8 cellular contexts compared by ENCODE assay signal in the genomic region with DNA sequence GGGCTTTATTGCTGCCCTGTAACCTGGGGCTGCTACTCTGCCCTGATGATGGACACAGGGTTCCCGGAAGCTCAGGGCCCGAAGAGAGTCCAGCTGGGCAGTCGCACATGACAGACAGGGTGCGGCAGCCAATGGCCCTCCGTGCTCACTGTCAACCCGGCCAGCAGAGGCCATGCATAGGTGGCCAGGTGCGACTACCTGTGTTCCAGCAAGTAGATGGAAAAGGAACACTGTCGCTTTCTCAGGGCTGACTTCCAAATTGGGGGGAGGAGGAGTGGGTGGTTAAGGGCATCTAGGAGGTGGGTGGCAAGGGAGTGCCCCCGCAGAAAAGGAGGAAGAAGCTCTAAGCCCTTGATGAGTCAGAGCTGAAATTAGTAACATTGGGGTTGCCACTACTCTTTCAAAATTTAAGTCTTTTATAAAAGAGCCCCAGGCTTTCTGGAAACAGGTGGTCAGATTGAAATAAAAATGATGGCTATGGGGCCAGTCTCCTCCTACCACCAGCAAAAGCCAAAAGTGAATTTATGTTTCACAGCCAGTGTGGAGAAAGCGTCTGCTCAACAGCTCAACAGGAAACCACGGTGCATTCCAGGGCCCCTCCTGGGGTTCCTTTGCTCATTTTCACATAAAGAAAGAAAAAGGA. TPM values are rescaled to one million over a fixed set of nuclear protein-coding genes. Genes with fewer than 3 reads are reported as not detected.
DNase-seq lines count a peak whose midpoint lies in the region; ATAC-seq and TF ChIP-seq lines count a peak whose summit lies in the region.

No MANE protein-coding gene starts in this region.

- POLR2A ChIA-PET in activated CD4-positive, alpha-beta memory T cell treated with anti-CD3 and anti-CD28 coated beads, Interleukin-2, amount 10 ng/mL, durations not matched to agents 7 days and 5 days (lab: Charles Lee): no interaction called here

- H3K36me3 Mint-ChIP-seq in activated CD4-positive, alpha-beta memory T cell treated with anti-CD3 and anti-CD28 coated beads, Interleukin-2, amount 10 ng/mL, durations not matched to agents 7 days and 5 days (ENCODE audit: low read depth): no peaks in the 10 kb centered on the region

- CTCF ChIA-PET in activated CD4-positive, alpha-beta memory T cell treated with anti-CD3 and anti-CD28 coated beads, Interleukin-2, amount 10 ng/mL, durations not matched to agents 7 days and 5 days (lab: Charles Lee): no interaction called here

- ATAC-seq in Right ventricle myocardium superior (ENCODE audit: poor library complexity): peak; percentile 28
- ATAC-seq in upper lobe of right lung: peak; percentile 58

- no peaks in the 10 kb centered on the region for H3K27me3 Mint-ChIP-seq in activated CD4-positive, alpha-beta memory T cell treated with anti-CD3 and anti-CD28 coated beads, Interleukin-2, amount 10 ng/mL, durations not matched to agents 7 days and 5 days

- H3K4me3 Mint-ChIP-seq in activated CD4-positive, alpha-beta memory T cell treated with anti-CD3 and anti-CD28 coated beads, Interleukin-2, amount 10 ng/mL, durations not matched to agents 7 days and 5 days: no peak overlapping the region

- peaks cover 21% of the 10 kb centered on the region for H3K4me1 ChIP-seq in upper lobe of right lung

- no peaks in the 10 kb centered on the region for H3K36me3 ChIP-seq in upper lobe of right lung

- DNase-seq in Right ventricle myocardium superior: no peak
- no peak for DNase-seq in cardiac septum (ENCODE audit: low spot score)
- DNase-seq in Kasumi-1 (lab: John Stamatoyannopoulos, UW): peak; percentile 68 to 82
- DNase-seq in fibroblast of gingiva (ENCODE audit: low read depth): peak; percentile 39
- no peak for DNase-seq in upper lobe of right lung
- no peak for DNase-seq in stimulated activated naive CD4-positive, alpha-beta T cell treated with Interleukin-2 at 50 U/mL for 16 hours (lab: John Stamatoyannopoulos, UW)
- no peak for DNase-seq in NCI-H1105 treated with DMSO at 0.1 percent for 48 hours (lab: John Stamatoyannopoulos, UW)
- no peak for DNase-seq in activated CD4-positive, alpha-beta memory T cell treated with anti-CD3 and anti-CD28 coated beads, Interleukin-2, amount 10 ng/mL, durations not matched to agents 7 days and 5 days

- H3K27ac Mint-ChIP-seq in activated CD4-positive, alpha-beta memory T cell treated with anti-CD3 and anti-CD28 coated beads, Interleukin-2, amount 10 ng/mL, durations not matched to agents 7 days and 5 days: no peak overlapping the region

- no peaks in the 10 kb centered on the region for H3K27me3 ChIP-seq in upper lobe of right lung

- H3K9me3 ChIP-seq in upper lobe of right lung: no peaks in the 10 kb centered on the region

- intact Hi-C loops in Right ventricle myocardium superior (cut with DNase I): no loop called here
- intact Hi-C loops in cardiac septum (cut with DNase I): no loop called here
- intact Hi-C loops in upper lobe of right lung (cut with DNase I): no loop called here

- no peak for TF ChIP-seq CTCF in upper lobe of right lung (IDR thresholded peaks at IDR 0.05)

- no peak overlapping the region for H3K4me3 ChIP-seq in upper lobe of right lung

- no peak overlapping the region for H3K27ac ChIP-seq in upper lobe of right lung

- H3K9me3 Mint-ChIP-seq in activated CD4-positive, alpha-beta memory T cell treated with anti-CD3 and anti-CD28 coated beads, Interleukin-2, amount 10 ng/mL, durations not matched to agents 7 days and 5 days: no peaks in the 10 kb centered on the region

- H3K4me1 Mint-ChIP-seq in activated CD4-positive, alpha-beta memory T cell treated with anti-CD3 and anti-CD28 coated beads, Interleukin-2, amount 10 ng/mL, durations not matched to agents 7 days and 5 days: peaks cover 12% of the 10 kb centered on the region

RNA-seq across cellular contexts. Expression of a gene that starts 2.3 kb away (rescaled TPM):
- total RNA-seq in Right ventricle myocardium superior (1.3 TPM), cardiac septum (1.4 TPM), upper lobe of right lung (8.0 TPM)
- total RNA-seq in activated CD4-positive, alpha-beta memory T cell treated with anti-CD3 and anti-CD28 coated beads, Interleukin-2, amount 10 ng/mL, durations not matched to agents 7 days and 5 days: under 1 TPM in 1 of 2 experiments, not detected in 1; 0.23 TPM

RNA-seq across cellular contexts. Expression of a gene that starts 38.2 kb away (rescaled TPM):
- total RNA-seq in Right ventricle myocardium superior (50.2 TPM), cardiac septum (103 TPM), upper lobe of right lung (136 TPM)
- total RNA-seq in activated CD4-positive, alpha-beta memory T cell treated with anti-CD3 and anti-CD28 coated beads, Interleukin-2, amount 10 ng/mL, durations not matched to agents 7 days and 5 days: 1 to 10 TPM; 6.3 to 6.5 TPM

Comparison
In these comparisons a context has a peak if more than half of its experiments do, and no peak if none do; other contexts are left out.
1. DNase-seq: peak in Kasumi-1 (2 of 2) and fibroblast of gingiva (single experiment); none in Right ventricle myocardium superior (single experiment), cardiac septum (single experiment), upper lobe of right lung (single experiment), stimulated activated naive CD4-positive, alpha-beta T cell treated with Interleukin-2 at 50 U/mL for 16 hours (single experiment), NCI-H1105 treated with DMSO at 0.1 percent for 48 hours (single experiment) and activated CD4-positive, alpha-beta memory T cell treated with anti-CD3 and anti-CD28 coated beads, Interleukin-2, amount 10 ng/mL, durations not matched to agents 7 days and 5 days (single experiment).